ENCODE assay signal across 1 cellular context in the genomic region with DNA sequence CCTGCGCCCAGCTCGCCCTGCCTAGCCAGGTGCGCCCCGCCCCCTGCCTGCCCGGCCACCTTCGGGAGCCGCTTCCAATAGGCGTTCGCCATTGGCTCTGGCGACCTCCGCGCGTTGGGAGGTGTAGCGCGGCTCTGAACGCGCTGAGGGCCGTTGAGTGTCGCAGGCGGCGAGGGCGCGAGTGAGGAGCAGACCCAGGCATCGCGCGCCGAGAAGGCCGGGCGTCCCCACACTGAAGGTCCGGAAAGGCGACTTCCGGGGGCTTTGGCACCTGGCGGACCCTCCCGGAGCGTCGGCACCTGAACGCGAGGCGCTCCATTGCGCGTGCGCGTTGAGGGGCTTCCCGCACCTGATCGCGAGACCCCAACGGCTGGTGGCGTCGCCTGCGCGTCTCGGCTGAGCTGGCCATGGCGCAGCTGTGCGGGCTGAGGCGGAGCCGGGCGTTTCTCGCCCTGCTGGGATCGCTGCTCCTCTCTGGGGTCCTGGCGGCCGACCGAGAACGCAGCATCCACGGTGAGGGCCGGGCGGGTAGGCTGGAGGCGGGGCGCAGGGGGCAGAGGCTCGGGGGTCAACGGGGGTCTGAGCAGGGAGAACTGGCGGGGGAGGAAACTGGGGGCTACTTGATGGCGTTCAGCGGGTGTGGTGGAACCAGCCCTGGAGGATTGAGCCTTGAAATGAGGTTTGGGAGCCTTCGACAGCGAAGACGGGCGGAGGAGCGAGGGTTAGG.
TF ChIP-seq lines count a peak whose summit lies in the region.

A gene with protein sequence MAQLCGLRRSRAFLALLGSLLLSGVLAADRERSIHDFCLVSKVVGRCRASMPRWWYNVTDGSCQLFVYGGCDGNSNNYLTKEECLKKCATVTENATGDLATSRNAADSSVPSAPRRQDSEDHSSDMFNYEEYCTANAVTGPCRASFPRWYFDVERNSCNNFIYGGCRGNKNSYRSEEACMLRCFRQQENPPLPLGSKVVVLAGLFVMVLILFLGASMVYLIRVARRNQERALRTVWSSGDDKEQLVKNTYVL (plus strand): TSS at position 88 of the 727 bp plus-strand sequence. CDS start 320 bp downstream, at position 408.

TF ChIP-seq in WTC11, 78 proteins besides CTCF, POLR2A, EP300 and RAD21 (continued from another document):
- TF ChIP-seq ZNF317 (CRISPR knock-in tag; IDR thresholded peaks at IDR 0.05; ENCODE audit: borderline replicate concordance, low read depth) (0 out of 2 replicates have a peak, but pooled peaks have one; percentile 16), E2F1 (CRISPR knock-in tag; IDR thresholded peaks at IDR 0.05) (peak; percentile 71; the same call in 1 of the 2 replicates), ZNF281 (CRISPR knock-in tag; IDR thresholded peaks at IDR 0.05) (peak; percentile 14; the same call in 1 of the 2 replicates), SP1 (CRISPR knock-in tag; conservative IDR thresholded peaks at IDR 0.05) (peak; percentile 89)
- TF ChIP-seq, protein P1, sequence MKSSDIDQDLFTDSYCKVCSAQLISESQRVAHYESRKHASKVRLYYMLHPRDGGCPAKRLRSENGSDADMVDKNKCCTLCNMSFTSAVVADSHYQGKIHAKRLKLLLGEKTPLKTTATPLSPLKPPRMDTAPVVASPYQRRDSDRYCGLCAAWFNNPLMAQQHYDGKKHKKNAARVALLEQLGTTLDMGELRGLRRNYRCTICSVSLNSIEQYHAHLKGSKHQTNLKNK (CRISPR knock-in tag; IDR thresholded peaks at IDR 0.05) = 0 out of 2 replicates have a peak, but pooled peaks have one; percentile 40
- TF ChIP-seq, protein P2, sequence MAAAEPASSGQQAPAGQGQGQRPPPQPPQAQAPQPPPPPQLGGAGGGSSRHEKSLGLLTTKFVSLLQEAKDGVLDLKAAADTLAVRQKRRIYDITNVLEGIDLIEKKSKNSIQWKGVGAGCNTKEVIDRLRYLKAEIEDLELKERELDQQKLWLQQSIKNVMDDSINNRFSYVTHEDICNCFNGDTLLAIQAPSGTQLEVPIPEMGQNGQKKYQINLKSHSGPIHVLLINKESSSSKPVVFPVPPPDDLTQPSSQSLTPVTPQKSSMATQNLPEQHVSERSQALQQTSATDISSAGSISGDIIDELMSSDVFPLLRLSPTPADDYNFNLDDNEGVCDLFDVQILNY (CRISPR knock-in tag; IDR thresholded peaks at IDR 0.05) = peak; percentile 82
- TF ChIP-seq, protein P3, sequence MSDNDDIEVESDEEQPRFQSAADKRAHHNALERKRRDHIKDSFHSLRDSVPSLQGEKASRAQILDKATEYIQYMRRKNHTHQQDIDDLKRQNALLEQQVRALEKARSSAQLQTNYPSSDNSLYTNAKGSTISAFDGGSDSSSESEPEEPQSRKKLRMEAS (CRISPR knock-in tag; IDR thresholded peaks at IDR 0.05) = peak; percentile 95
- TF ChIP-seq, protein P4, sequence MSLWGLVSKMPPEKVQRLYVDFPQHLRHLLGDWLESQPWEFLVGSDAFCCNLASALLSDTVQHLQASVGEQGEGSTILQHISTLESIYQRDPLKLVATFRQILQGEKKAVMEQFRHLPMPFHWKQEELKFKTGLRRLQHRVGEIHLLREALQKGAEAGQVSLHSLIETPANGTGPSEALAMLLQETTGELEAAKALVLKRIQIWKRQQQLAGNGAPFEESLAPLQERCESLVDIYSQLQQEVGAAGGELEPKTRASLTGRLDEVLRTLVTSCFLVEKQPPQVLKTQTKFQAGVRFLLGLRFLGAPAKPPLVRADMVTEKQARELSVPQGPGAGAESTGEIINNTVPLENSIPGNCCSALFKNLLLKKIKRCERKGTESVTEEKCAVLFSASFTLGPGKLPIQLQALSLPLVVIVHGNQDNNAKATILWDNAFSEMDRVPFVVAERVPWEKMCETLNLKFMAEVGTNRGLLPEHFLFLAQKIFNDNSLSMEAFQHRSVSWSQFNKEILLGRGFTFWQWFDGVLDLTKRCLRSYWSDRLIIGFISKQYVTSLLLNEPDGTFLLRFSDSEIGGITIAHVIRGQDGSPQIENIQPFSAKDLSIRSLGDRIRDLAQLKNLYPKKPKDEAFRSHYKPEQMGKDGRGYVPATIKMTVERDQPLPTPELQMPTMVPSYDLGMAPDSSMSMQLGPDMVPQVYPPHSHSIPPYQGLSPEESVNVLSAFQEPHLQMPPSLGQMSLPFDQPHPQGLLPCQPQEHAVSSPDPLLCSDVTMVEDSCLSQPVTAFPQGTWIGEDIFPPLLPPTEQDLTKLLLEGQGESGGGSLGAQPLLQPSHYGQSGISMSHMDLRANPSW (CRISPR knock-in tag; conservative IDR thresholded peaks at IDR 0.05; ENCODE audit: low read depth) = peak; percentile 95; the same call in 1 of the 2 replicates
TF ChIP-seq in WTC11: peak in this region for 35.
